In the genomic region with DNA sequence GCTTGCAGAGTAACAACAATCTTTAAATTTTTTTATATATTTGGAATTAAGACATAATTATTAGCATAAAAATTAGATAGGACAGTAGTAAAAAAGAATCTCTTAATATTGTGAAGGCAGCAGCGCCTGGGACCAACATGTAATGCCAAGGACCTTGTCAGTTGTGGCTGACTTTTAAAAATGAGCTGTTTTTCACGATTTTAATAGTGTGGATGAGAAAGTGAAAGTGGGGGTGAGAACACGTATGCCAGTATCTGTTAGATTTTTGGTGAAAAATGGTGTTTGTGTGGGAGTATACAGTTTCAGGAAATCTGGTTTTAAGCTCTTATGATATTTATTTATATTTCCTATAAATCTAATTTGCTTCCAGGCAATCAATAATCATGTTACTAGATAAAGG, we compare ENCODE assay signal across 8 cellular contexts.
DNase-seq lines count a peak whose midpoint lies in the region; ATAC-seq and TF ChIP-seq lines count a peak whose summit lies in the region.

No MANE protein-coding gene starts in this region.

- peaks cover 0 to 3% (median 3%) of the 10 kb centered on the region in 3 experiments; a peak in 4 of 7 replicates for H3K36me3 Mint-ChIP-seq in H9 (ENCODE audit: insufficient read depth in 1 of 3, low read depth in 3 of 3)

- peaks cover 33% of the 10 kb centered on the region for H3K36me3 ChIP-seq in skeletal muscle satellite cell (ENCODE audit: insufficient read depth, low read length)

- no peak overlapping the region for H3T11ph ChIP-seq in H9 (ENCODE audit: low read length)

- ATAC-seq in GM18867 (IDR thresholded peaks at IDR 0.05; ENCODE audit: unreplicated experiment), result peak; percentile 35
- no peak for ATAC-seq in GM18520 (IDR thresholded peaks at IDR 0.05; ENCODE audit: unreplicated experiment)

- no peak overlapping the region for H2AFZ ChIP-seq in H9 (ENCODE audit: low read length)

- peak overlapping the region; percentile 71 for H3K4me2 ChIP-seq in skeletal muscle satellite cell (ENCODE audit: low read length)
- no peak overlapping the region for H3K4me2 ChIP-seq in H9 (ENCODE audit: insufficient read depth, insufficient read length, low read length)

- no peaks in the 10 kb centered on the region for H3K27me3 ChIP-seq in skeletal muscle satellite cell (ENCODE audit: control insufficient read depth, insufficient read depth, low read length)
- no peaks in the 10 kb centered on the region for H3K27me3 ChIP-seq in H9 (ENCODE audit: insufficient read depth, low read length)

- H3K23me2 ChIP-seq in H9 (ENCODE audit: insufficient read length, low read depth, low read length, poor library complexity, severe bottlenecking), result no peaks in the 10 kb centered on the region

- no peak overlapping the region for H4K8ac ChIP-seq in H9 (replicated peaks; ENCODE audit: insufficient read length, low read depth, low read length)

- H2BK120ac ChIP-seq in H9 (ENCODE audit: low read depth, low read length, poor library complexity, severe bottlenecking), result no peak overlapping the region

- peak overlapping the region in 1 of 3 experiments; percentile 87; a peak in 1 of 7 replicates for H3K27ac Mint-ChIP-seq in H9

- no peak overlapping the region for H3K18ac ChIP-seq in H9 (ENCODE audit: insufficient read length, low read depth, low read length)

- H4K91ac ChIP-seq in H9 (ENCODE audit: insufficient read length, low read depth, low read length), result no peak overlapping the region

- H2AK5ac ChIP-seq in H9 (ENCODE audit: insufficient read length, low read length), result no peak overlapping the region

- 100% methylated on average over 1 of the region's 3 CpGs for WGBS in H9 (ENCODE audit: extremely low coverage, insufficient read length, low lambda C conversion rate)

- H3K4ac ChIP-seq in H9 (ENCODE audit: low read depth, low read length), result no peak overlapping the region

- H3K4me3 ChIP-seq in LNCaP clone FGC (ENCODE audit: low read depth, low read length) (peak overlapping the region; percentile 39), epithelial cell of esophagus (ENCODE audit: low read length) (peak overlapping the region; percentile 69), skeletal muscle satellite cell (ENCODE audit: low read length) (peak overlapping the region; percentile 44)

- no peak overlapping the region for H3K23ac ChIP-seq in H9 (ENCODE audit: insufficient read length, low read depth, low read length)

- H3K27ac ChIP-seq in H9 (ENCODE audit: insufficient read length, low read depth, low read length), result no peak overlapping the region

- H3K4me1 ChIP-seq in skeletal muscle satellite cell (ENCODE audit: control insufficient read depth, insufficient read depth, low read length) (peaks cover 58% of the 10 kb centered on the region), H9 (ENCODE audit: insufficient read depth, low read length) (no peaks in the 10 kb centered on the region)

- DNase-seq in LNCaP clone FGC (ENCODE audit: low read depth), result no peak
- no peak for DNase-seq in epithelial cell of esophagus (ENCODE audit: low read depth)
- no peak for DNase-seq in H9
- DNase-seq in NCI-H2196 treated with DMSO at 0.1 percent for 48 hours (lab: John Stamatoyannopoulos, UW; ENCODE audit: unreplicated experiment), result no peak
- DNase-seq in NCI-H82 treated with DMSO at 0.1 percent for 48 hours (lab: John Stamatoyannopoulos, UW; ENCODE audit: unreplicated experiment), result no peak

- H3K56ac ChIP-seq in H9 (ENCODE audit: insufficient read length, low read depth, low read length), result no peak overlapping the region

- H3K14ac ChIP-seq in H9 (ENCODE audit: insufficient read depth, low read length), result no peak overlapping the region

- H4K5ac ChIP-seq in H9 (ENCODE audit: insufficient read length, low read depth, low read length), result no peak overlapping the region

- H3K9ac ChIP-seq in skeletal muscle satellite cell (ENCODE audit: low read depth, low read length) (peak overlapping the region; percentile 50), H9 (ENCODE audit: extremely low read depth, insufficient read length, low read length) (no peak overlapping the region)

- H4K20me1 ChIP-seq in H9 (ENCODE audit: control insufficient read depth, insufficient read depth, insufficient read length), result no peaks in the 10 kb centered on the region

- peaks cover 0 to 15% of the 10 kb centered on the region in 2 experiments; a peak in 2 of 4 replicates for H3K4me1 Mint-ChIP-seq in H9

- H2BK12ac ChIP-seq in H9 (ENCODE audit: insufficient read length, low read depth, low read length), result no peak overlapping the region

- H3K4me3 Mint-ChIP-seq in H9, result no peak overlapping the region

- no peaks in the 10 kb centered on the region; a peak in 1 of 5 replicates for H3K9me3 Mint-ChIP-seq in H9

- TF ChIP-seq CTCF in LNCaP clone FGC (IDR thresholded peaks at IDR 0.05; ENCODE audit: control insufficient read depth, extremely low read depth, insufficient read depth) (no peak), epithelial cell of esophagus (IDR thresholded peaks at IDR 0.05; ENCODE audit: insufficient read depth, low read depth, low read length, missing control alignments) (no peak), H9 (conservative IDR thresholded peaks at IDR 0.05) (no peak)

- H2BK15ac ChIP-seq in H9 (ENCODE audit: low read depth, low read length), result no peak overlapping the region

- H2BK20ac ChIP-seq in H9 (ENCODE audit: low read depth, low read length, poor library complexity, severe bottlenecking), result no peak overlapping the region

- H3K27me3 Mint-ChIP-seq in H9 (ENCODE audit: low read depth), result no peaks in the 10 kb centered on the region

- H3K9me3 ChIP-seq in skeletal muscle satellite cell (replicated peaks; ENCODE audit: low read length) (no peaks in the 10 kb centered on the region), H9 (ENCODE audit: control insufficient read depth, low read depth, low read length) (no peaks in the 10 kb centered on the region)

- H2BK5ac ChIP-seq in H9 (ENCODE audit: insufficient read length, low read length), result no peak overlapping the region

- no peaks in the 10 kb centered on the region for H3K79me2 ChIP-seq in H9 (ENCODE audit: insufficient read depth, low read length)

- no peaks in the 10 kb centered on the region for H3K79me1 ChIP-seq in H9 (ENCODE audit: insufficient read depth, low read depth, low read length, poor library complexity, severe bottlenecking)
